26 cellular contexts compared by ENCODE assay signal in genomic region chr2:97754690-97755346, GRCh38. TPM values are rescaled to one million over a fixed set of nuclear protein-coding genes. Genes with fewer than 3 reads are reported as not detected.
DNase-seq lines count a peak whose midpoint lies in the region; ATAC-seq lines count a peak whose summit lies in the region.
"Had no signal": no experiment of that assay in that cellular context is flagged by ENCODE, and none has a peak within 500 bp of the region (broad histone marks: within the 10 kb centered on the region; RNA-seq: fewer than 3 reads in every experiment).

No MANE protein-coding gene starts in this region.

- H3K9me3 Mint-ChIP-seq in activated T-helper 1 cell treated with anti-CD3 and anti-CD28 coated beads, Interleukin-12 subunit alpha, Interleukin-12 subunit beta, Interleukin-2, Interleukin-4 antibody, amounts not matched to agents 30 ng/mL and 10 ng/mL and 1 ng/mL, durations not matched to agents 14 hours and 24 hours and 36 hours = no peaks in the 10 kb centered on the region
- H3K9me3 Mint-ChIP-seq: activated T-cell treated with anti-CD3 and anti-CD28 coated beads, Interleukin-2, amount 50 U/mL, for 24 hours; mesothelial cell of epicardium; naive thymus-derived CD4-positive, alpha-beta T cell; stimulated activated memory B cell treated with anti-CD40 and anti-IgM and Interleukin-4, amounts not matched to agents 10 μg/mL and 1 μg/mL and 100 μg/mL, for 72 hours had no signal

- intact Hi-C loops in right cardiac atrium (cut with DNase I) = no loop called here
- intact Hi-C loops in left cardiac atrium (cut with DNase I) = no loop called here
- intact Hi-C loops in activated T-helper 1 cell treated with anti-CD3 and anti-CD28 coated beads, Interleukin-12 subunit alpha, Interleukin-12 subunit beta, Interleukin-2, Interleukin-4 antibody, amounts not matched to agents 30 ng/mL and 10 ng/mL and 1 ng/mL, durations not matched to agents 14 hours and 24 hours and 36 hours (cut with micrococcal nuclease) = no loop called here

- whole genome bisulfite sequencing in right cardiac atrium = 75% methylated on average over 12 of the region's 12 CpGs

- DNase-seq in right cardiac atrium = no peak
- no peak for DNase-seq in left cardiac atrium
- no peak for DNase-seq in activated T-helper 1 cell treated with anti-CD3 and anti-CD28 coated beads, Interleukin-12 subunit alpha, Interleukin-12 subunit beta, Interleukin-2, Interleukin-4 antibody, amounts not matched to agents 30 ng/mL and 10 ng/mL and 1 ng/mL, durations not matched to agents 14 hours and 24 hours and 36 hours (ENCODE audit: low spot score)
- peak; percentile 26 for DNase-seq in islet precursor cell
- no peak for DNase-seq in NCI-H146 (lab: John Stamatoyannopoulos, UW)
- DNase-seq in GM19238 (ENCODE audit: insufficient read length, low spot score) = no peak
- DNase-seq in stimulated activated CD4-positive, alpha-beta T cell treated with anti-CD3 and anti-CD28 coated beads, Interleukin-15, amount 100 ng/mL, for 24 hours = no peak
- DNase-seq: activated CD4-positive, CD25-positive, alpha-beta regulatory T cell; activated gamma-delta T cell treated with Interleukin-2 at 50 U/mL for 16 hours; activated T-cell treated with anti-CD3 and anti-CD28 coated beads, Interleukin-2, amount 50 U/mL, for 24 hours; Caco-2; DND-41; dorsolateral prefrontal cortex; GF-D8; GOT3; naive thymus-derived CD4-positive, alpha-beta T cell; NCI-H1092; NCI-H1694 treated with DMSO at 0.1 percent for 48 hours; NCI-H526; OCI-M1; SK-N-SH; upper lobe of left lung had no signal

- H3K4me1 ChIP-seq in right cardiac atrium (ENCODE audit: control insufficient read depth, insufficient read depth, low read length) = no peaks in the 10 kb centered on the region
- H3K4me1 ChIP-seq: upper lobe of left lung had no signal

- H3K36me3 Mint-ChIP-seq in activated T-helper 1 cell treated with anti-CD3 and anti-CD28 coated beads, Interleukin-12 subunit alpha, Interleukin-12 subunit beta, Interleukin-2, Interleukin-4 antibody, amounts not matched to agents 30 ng/mL and 10 ng/mL and 1 ng/mL, durations not matched to agents 14 hours and 24 hours and 36 hours (ENCODE audit: low read depth) = peaks cover 27% of the 10 kb centered on the region

- no peak overlapping the region for H3K4me3 ChIP-seq in right cardiac atrium (ENCODE audit: low read length)
- H3K4me3 ChIP-seq: dorsolateral prefrontal cortex, upper lobe of left lung had no signal

- peak overlapping the region; percentile 13 for H3K27ac Mint-ChIP-seq in activated T-helper 1 cell treated with anti-CD3 and anti-CD28 coated beads, Interleukin-12 subunit alpha, Interleukin-12 subunit beta, Interleukin-2, Interleukin-4 antibody, amounts not matched to agents 30 ng/mL and 10 ng/mL and 1 ng/mL, durations not matched to agents 14 hours and 24 hours and 36 hours
- H3K27ac Mint-ChIP-seq: mesothelial cell of epicardium; stimulated activated memory B cell treated with anti-CD40 and anti-IgM and Interleukin-4, amounts not matched to agents 10 μg/mL and 1 μg/mL and 100 μg/mL, for 72 hours had no signal

- H3K27me3 ChIP-seq in right cardiac atrium (ENCODE audit: control insufficient read depth, insufficient read depth) = no peaks in the 10 kb centered on the region
- H3K27me3 ChIP-seq: dorsolateral prefrontal cortex, upper lobe of left lung had no signal

- H3K27ac ChIP-seq in right cardiac atrium (ENCODE audit: low read length) = peak overlapping the region; percentile 32
- H3K27ac ChIP-seq: C4-2B, dorsolateral prefrontal cortex, upper lobe of left lung had no signal

- no peak overlapping the region for H3K4me3 Mint-ChIP-seq in activated T-helper 1 cell treated with anti-CD3 and anti-CD28 coated beads, Interleukin-12 subunit alpha, Interleukin-12 subunit beta, Interleukin-2, Interleukin-4 antibody, amounts not matched to agents 30 ng/mL and 10 ng/mL and 1 ng/mL, durations not matched to agents 14 hours and 24 hours and 36 hours
- H3K4me3 Mint-ChIP-seq: activated T-cell treated with anti-CD3 and anti-CD28 coated beads, Interleukin-2, amount 50 U/mL, for 24 hours; mesothelial cell of epicardium; naive thymus-derived CD4-positive, alpha-beta T cell; stimulated activated memory B cell treated with anti-CD40 and anti-IgM and Interleukin-4, amounts not matched to agents 10 μg/mL and 1 μg/mL and 100 μg/mL, for 72 hours had no signal

- H3K9me3 ChIP-seq in right cardiac atrium (ENCODE audit: control insufficient read depth, low read length) = no peaks in the 10 kb centered on the region
- H3K9me3 ChIP-seq: Caco-2, SK-N-SH, upper lobe of left lung had no signal

- ATAC-seq in right cardiac atrium (peak in 1 of 2 donors; percentile 61), left cardiac atrium (no peak)
- ATAC-seq: naive thymus-derived CD4-positive, alpha-beta T cell; stimulated activated memory B cell treated with anti-CD40 and anti-IgM and Interleukin-4, amounts not matched to agents 10 μg/mL and 1 μg/mL and 100 μg/mL, for 72 hours had no signal

- H3K27me3 Mint-ChIP-seq in activated T-helper 1 cell treated with anti-CD3 and anti-CD28 coated beads, Interleukin-12 subunit alpha, Interleukin-12 subunit beta, Interleukin-2, Interleukin-4 antibody, amounts not matched to agents 30 ng/mL and 10 ng/mL and 1 ng/mL, durations not matched to agents 14 hours and 24 hours and 36 hours (ENCODE audit: insufficient read depth) = no peaks in the 10 kb centered on the region
- H3K27me3 Mint-ChIP-seq: activated T-cell treated with anti-CD3 and anti-CD28 coated beads, Interleukin-2, amount 50 U/mL, for 24 hours; naive thymus-derived CD4-positive, alpha-beta T cell; stimulated activated memory B cell treated with anti-CD40 and anti-IgM and Interleukin-4, amounts not matched to agents 10 μg/mL and 1 μg/mL and 100 μg/mL, for 72 hours had no signal

- H3K4me1 Mint-ChIP-seq in activated T-helper 1 cell treated with anti-CD3 and anti-CD28 coated beads, Interleukin-12 subunit alpha, Interleukin-12 subunit beta, Interleukin-2, Interleukin-4 antibody, amounts not matched to agents 30 ng/mL and 10 ng/mL and 1 ng/mL, durations not matched to agents 14 hours and 24 hours and 36 hours (ENCODE audit: low read depth) = peaks cover 6% of the 10 kb centered on the region
- H3K4me1 Mint-ChIP-seq: stimulated activated memory B cell treated with anti-CD40 and anti-IgM and Interleukin-4, amounts not matched to agents 10 μg/mL and 1 μg/mL and 100 μg/mL, for 72 hours had no signal

RNA-seq across cellular contexts. Expression of gene ZAP70, which starts 41.4 kb away (rescaled TPM):
- total RNA-seq in right cardiac atrium (1 to 10 TPM in 3 of 4 donors, under 1 TPM in 1; 0.62 to 1.5 (median 1.1) TPM), left cardiac atrium (1 to 10 TPM; 1.6 to 2.6 TPM)
- 1.3 TPM for polyA plus RNA-seq in right cardiac atrium
- 302 and 313 TPM in 2 replicates for total RNA-seq in activated T-helper 1 cell treated with anti-CD3 and anti-CD28 coated beads, Interleukin-12 subunit alpha, Interleukin-12 subunit beta, Interleukin-2, Interleukin-4 antibody, amounts not matched to agents 30 ng/mL and 10 ng/mL and 1 ng/mL, durations not matched to agents 14 hours and 24 hours and 36 hours
- total RNA-seq: pulmonary artery endothelial cell had no signal

Comparison
In these comparisons a context has a peak if more than half of its experiments do, and no peak if none do; other contexts are left out.
1. RNA of gene ZAP70, which starts 41.4 kb away (total RNA-seq): 302 to 313 TPM in activated T-helper 1 cell treated with anti-CD3 and anti-CD28 coated beads, Interleukin-12 subunit alpha, Interleukin-12 subunit beta, Interleukin-2, Interleukin-4 antibody, amounts not matched to agents 30 ng/mL and 10 ng/mL and 1 ng/mL, durations not matched to agents 14 hours and 24 hours and 36 hours; 1.6 to 2.6 TPM in left cardiac atrium and 0.62 to 1.5 TPM in right cardiac atrium; every median in the first group is over 10 times any median in the second.